14 cellular contexts compared by ENCODE assay signal in the genomic region with DNA sequence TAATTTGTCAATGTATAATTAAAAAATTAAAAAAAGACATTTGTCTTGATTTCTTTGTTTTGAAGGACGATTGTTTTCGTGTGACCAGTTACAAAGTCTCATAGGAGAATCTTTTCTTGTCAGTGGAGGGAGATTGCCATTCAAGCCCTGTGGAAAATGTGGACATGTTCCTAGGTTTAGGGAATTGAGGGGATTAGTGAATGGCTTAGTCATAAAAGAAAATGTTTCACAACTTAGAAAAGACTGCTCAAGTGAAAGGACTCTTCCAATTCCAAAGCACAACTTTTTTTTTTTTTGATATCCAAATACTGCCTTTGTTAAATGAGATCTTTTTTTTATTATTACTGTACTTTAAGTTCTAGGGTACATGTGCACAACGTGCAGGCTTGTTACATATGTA.
"Had no signal": no experiment of that assay in that cellular context is flagged by ENCODE, and none has a peak within 500 bp of the region (broad histone marks: within the 10 kb centered on the region; RNA-seq: fewer than 3 reads in every experiment).

No MANE protein-coding gene starts in this region.

- H3K4me3 ChIP-seq: gastroesophageal sphincter, left ventricle myocardium inferior, lower lobe of right lung, psoas muscle, skin epidermis had no signal

- H3K4me1 ChIP-seq: gastroesophageal sphincter, left ventricle myocardium inferior, lower lobe of right lung, parathyroid adenoma, psoas muscle had no signal

- DNase-seq: effector CD4-positive, alpha-beta T cell; endodermal cell; foreskin fibroblast; glutamatergic neuron; left ventricle myocardium inferior; lower lobe of right lung; naive B cell; psoas muscle; retina; stimulated activated naive CD4-positive, alpha-beta T cell; trophoblast cell had no signal

- H2AFZ ChIP-seq: parathyroid adenoma had no signal

- H3K36me3 ChIP-seq: gastroesophageal sphincter, left ventricle myocardium inferior, lower lobe of right lung had no signal

- H3K27ac ChIP-seq: gastroesophageal sphincter, left ventricle myocardium inferior, lower lobe of right lung, parathyroid adenoma, psoas muscle, skin epidermis had no signal

- H3K9ac ChIP-seq: parathyroid adenoma had no signal

- H3K79me2 ChIP-seq: parathyroid adenoma had no signal

- H3K9me3 ChIP-seq: gastroesophageal sphincter, lower lobe of right lung, psoas muscle had no signal
